Comparison of ENCODE assay signal across 1 cellular context in the genomic region with DNA sequence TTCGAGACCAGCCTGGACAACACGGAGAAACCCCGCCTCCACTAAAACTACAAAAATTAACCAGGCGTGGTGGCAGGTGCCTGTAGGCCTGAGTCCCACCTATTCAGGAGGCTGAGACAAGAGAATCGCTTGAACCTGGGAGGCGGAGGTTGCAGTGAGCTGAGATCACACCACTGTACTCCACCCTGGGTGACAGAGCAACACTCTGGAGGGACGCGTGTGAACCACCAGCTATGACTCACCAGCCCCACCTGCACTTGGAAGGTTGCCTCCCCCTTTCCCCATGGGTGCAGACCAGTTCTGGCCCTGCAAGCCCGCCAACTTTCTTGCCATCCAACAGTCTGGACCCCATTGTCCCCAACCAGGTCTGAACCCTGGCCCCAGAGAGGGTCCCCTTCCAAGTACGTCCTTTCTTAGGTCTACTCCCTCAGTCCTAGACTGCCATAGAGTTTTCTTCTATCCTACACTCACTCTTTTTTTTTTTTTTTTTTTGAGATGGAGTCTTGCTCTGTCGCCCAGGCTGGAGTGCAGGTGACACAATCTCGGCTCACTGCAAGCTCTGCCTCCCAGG.
TF ChIP-seq lines count a peak whose summit lies in the region.

No MANE protein-coding gene starts in this region.

TF ChIP-seq in IMR-90, 13 proteins besides CTCF, POLR2A, EP300 and RAD21:
- TF ChIP-seq RCOR1 (IDR thresholded peaks at IDR 0.05; ENCODE audit: insufficient replicate concordance, low read length): no peak
- no peak for TF ChIP-seq BHLHE40 (IDR thresholded peaks at IDR 0.05; ENCODE audit: low read depth, low read length)
- no peak for TF ChIP-seq FOS (IDR thresholded peaks at IDR 0.05; ENCODE audit: low read depth, low read length)
- TF ChIP-seq MXI1 (IDR thresholded peaks at IDR 0.05; ENCODE audit: borderline replicate concordance, low read depth, low read length): no peak
- TF ChIP-seq, protein P1, sequence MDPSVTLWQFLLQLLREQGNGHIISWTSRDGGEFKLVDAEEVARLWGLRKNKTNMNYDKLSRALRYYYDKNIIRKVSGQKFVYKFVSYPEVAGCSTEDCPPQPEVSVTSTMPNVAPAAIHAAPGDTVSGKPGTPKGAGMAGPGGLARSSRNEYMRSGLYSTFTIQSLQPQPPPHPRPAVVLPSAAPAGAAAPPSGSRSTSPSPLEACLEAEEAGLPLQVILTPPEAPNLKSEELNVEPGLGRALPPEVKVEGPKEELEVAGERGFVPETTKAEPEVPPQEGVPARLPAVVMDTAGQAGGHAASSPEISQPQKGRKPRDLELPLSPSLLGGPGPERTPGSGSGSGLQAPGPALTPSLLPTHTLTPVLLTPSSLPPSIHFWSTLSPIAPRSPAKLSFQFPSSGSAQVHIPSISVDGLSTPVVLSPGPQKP (IDR thresholded peaks at IDR 0.05; ENCODE audit: borderline replicate concordance, low read depth, low read length): no peak
- TF ChIP-seq CHD1 (IDR thresholded peaks at IDR 0.05; ENCODE audit: low read depth, low read length): no peak
- TF ChIP-seq NFE2L2 (IDR thresholded peaks at IDR 0.05; ENCODE audit: low read depth, low read length): no peak
- no peak for TF ChIP-seq SMC3 (IDR thresholded peaks at IDR 0.05; ENCODE audit: low read depth, low read length)
- TF ChIP-seq RFX5 (IDR thresholded peaks at IDR 0.05; ENCODE audit: low read depth, low read length): no peak
- TF ChIP-seq, protein P2, sequence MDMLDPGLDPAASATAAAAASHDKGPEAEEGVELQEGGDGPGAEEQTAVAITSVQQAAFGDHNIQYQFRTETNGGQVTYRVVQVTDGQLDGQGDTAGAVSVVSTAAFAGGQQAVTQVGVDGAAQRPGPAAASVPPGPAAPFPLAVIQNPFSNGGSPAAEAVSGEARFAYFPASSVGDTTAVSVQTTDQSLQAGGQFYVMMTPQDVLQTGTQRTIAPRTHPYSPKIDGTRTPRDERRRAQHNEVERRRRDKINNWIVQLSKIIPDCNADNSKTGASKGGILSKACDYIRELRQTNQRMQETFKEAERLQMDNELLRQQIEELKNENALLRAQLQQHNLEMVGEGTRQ (IDR thresholded peaks at IDR 0.05; ENCODE audit: low read depth, low read length): no peak
- TF ChIP-seq CEBPB (IDR thresholded peaks at IDR 0.05; ENCODE audit: low read depth, low read length): no peak
- TF ChIP-seq MAFK (IDR thresholded peaks at IDR 0.05; ENCODE audit: low read depth, low read length): no peak
- no peak for TF ChIP-seq MAZ (IDR thresholded peaks at IDR 0.05; ENCODE audit: borderline replicate concordance, low read depth, low read length)
